In the genomic region with DNA sequence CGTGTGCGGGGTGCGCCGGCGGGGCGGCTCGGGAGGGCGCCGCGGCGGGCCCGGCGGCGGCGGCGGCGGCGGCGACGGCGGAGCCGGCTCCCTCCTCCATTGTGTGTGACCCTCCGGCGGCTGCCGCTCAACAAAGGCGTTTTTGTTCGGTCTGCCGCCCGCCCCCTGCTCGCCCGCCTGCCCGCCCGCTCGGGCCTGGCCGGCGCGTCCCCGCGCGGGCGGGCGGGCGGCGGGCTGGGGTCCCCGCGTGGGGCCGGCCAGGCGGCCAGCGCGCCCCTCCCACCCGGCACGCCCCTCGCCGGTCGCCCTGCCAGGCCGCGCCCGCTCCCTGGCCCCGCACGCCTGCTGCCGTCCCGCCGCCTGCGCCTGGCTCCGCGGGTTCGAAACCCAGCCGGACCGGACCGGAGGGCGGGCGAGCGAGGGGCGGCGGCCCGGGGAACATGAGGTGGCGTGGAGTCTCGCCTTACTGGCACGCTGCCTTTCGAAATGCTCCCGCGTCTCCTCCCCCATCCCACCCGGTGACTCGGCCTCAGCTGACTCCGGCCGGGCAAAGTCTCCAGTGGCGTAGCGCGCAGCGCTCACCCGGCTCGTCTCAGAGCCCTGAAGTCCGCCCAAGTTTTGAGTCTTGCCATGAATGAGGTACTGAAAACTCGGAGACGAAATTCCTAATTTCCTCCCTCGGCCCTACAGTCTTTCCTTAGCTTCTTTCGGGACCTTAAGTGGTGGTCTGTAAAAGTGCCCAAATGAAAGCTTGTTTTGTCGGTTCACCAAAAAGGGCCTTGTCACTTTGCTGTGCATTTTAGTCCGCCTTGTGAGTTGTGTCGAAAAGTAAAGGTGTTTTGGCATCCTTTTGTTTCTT, we compare ENCODE assay signal across 1 cellular context.
TF ChIP-seq lines count a peak whose summit lies in the region.

No MANE protein-coding gene starts in this region.

TF ChIP-seq in K562, 482 proteins besides CTCF, POLR2A, EP300 and RAD21 (continues in another document):
- TF ChIP-seq TCF3 (CRISPR knock-in tag; IDR thresholded peaks at IDR 0.05) (0 out of 2 replicates have a peak, but pooled peaks have one; percentile 16), ZNF584 (CRISPR knock-in tag; IDR thresholded peaks at IDR 0.05; ENCODE audit: low read depth) (0 out of 2 replicates have a peak, but pooled peaks have one; percentile 52), MTA3 (IDR thresholded peaks at IDR 0.05; ENCODE audit: borderline replicate concordance) (peak; percentile 46; the same call in 1 of the 2 replicates), FOSL1 (tag; conservative IDR thresholded peaks at IDR 0.05) (peak; percentile 69), KLF1 (tag; IDR thresholded peaks at IDR 0.05) (peak; percentile 88), ATF1 (CRISPR knock-in tag; IDR thresholded peaks at IDR 0.05) (no peak), ATF1 (tag; IDR thresholded peaks at IDR 0.05) (peak; percentile 54), FOXM1 (IDR thresholded peaks at IDR 0.05; ENCODE audit: low read depth) (no peak), FOXM1 (CRISPR knock-in tag; IDR thresholded peaks at IDR 0.05; ENCODE audit: low read depth) (no peak), RBFOX2 (IDR thresholded peaks at IDR 0.05; ENCODE audit: low read depth, low read length) (peak; percentile 76), HNRNPLL (IDR thresholded peaks at IDR 0.05; ENCODE audit: low read depth, low read length, poor library complexity, severe bottlenecking) (peak; percentile 53), NCOA6 (IDR thresholded peaks at IDR 0.05) (no peak), ZC3H4 (CRISPR knock-in tag; IDR thresholded peaks at IDR 0.05; ENCODE audit: borderline replicate concordance) (0 out of 2 replicates have a peak, but pooled peaks have one; percentile 10), L3MBTL2 (IDR thresholded peaks at IDR 0.05) (peak; percentile 27; the same call in 1 of the 2 replicates), NFIC (IDR thresholded peaks at IDR 0.05) (peak; percentile 71), SAFB (IDR thresholded peaks at IDR 0.05; ENCODE audit: borderline replicate concordance, low read depth, low read length) (peak; percentile 71; the same call in 1 of the 2 replicates), NEUROD1 (IDR thresholded peaks at IDR 0.05; ENCODE audit: borderline replicate concordance, low read depth, low read length, partially characterized antibody) (peak; percentile 56), TEAD2 (tag; IDR thresholded peaks at IDR 0.05) (no peak), KLF13 (tag; IDR thresholded peaks at IDR 0.05; ENCODE audit: borderline replicate concordance, low read depth) (peak; percentile 78; the same call in 1 of the 2 replicates), ATF7 (IDR thresholded peaks at IDR 0.05) (peak; percentile 46), LEF1 (IDR thresholded peaks at IDR 0.05) (0 out of 2 replicates have a peak, but pooled peaks have one; percentile 36), ZBTB17 (CRISPR knock-in tag; IDR thresholded peaks at IDR 0.05) (peak; percentile 12; the same call in 1 of the 2 replicates), POLR2AphosphoS5 (IDR thresholded peaks at IDR 0.05; ENCODE audit: control insufficient read depth, insufficient read depth, low read depth, low read length) (no peak; the same call in 1 of the 2 replicates), CHD1 (IDR thresholded peaks at IDR 0.05; ENCODE audit: low read length) (peak; percentile 84), RAD51 (IDR thresholded peaks at IDR 0.05; ENCODE audit: borderline replicate concordance, low read depth) (peak; percentile 53), ZNF445 (CRISPR knock-in tag; IDR thresholded peaks at IDR 0.05; ENCODE audit: low read depth) (no peak), YBX1 (IDR thresholded peaks at IDR 0.05) (no peak), CEBPB (tag; IDR thresholded peaks at IDR 0.05) (peak; percentile 36; the same call in 1 of the 2 replicates), ZNF707 (CRISPR knock-in tag; conservative IDR thresholded peaks at IDR 0.05) (no peak), HMGN3 (IDR thresholded peaks at IDR 0.05; ENCODE audit: borderline replicate concordance, extremely low read depth, insufficient read length, low read depth, low read length) (peak; percentile 89), SMAD4 (CRISPR knock-in tag; conservative IDR thresholded peaks at IDR 0.05) (peak; percentile 58), DACH1 (IDR thresholded peaks at IDR 0.05; ENCODE audit: partially characterized antibody) (peak; percentile 69), TAF1 (IDR thresholded peaks at IDR 0.05; ENCODE audit: control insufficient read depth, extremely low read depth, insufficient read depth, low read length, severe bottlenecking) (peak; percentile 66), FOXK1 (CRISPR knock-in tag; IDR thresholded peaks at IDR 0.05; ENCODE audit: borderline replicate concordance) (no peak)
- TF ChIP-seq, protein P1, sequence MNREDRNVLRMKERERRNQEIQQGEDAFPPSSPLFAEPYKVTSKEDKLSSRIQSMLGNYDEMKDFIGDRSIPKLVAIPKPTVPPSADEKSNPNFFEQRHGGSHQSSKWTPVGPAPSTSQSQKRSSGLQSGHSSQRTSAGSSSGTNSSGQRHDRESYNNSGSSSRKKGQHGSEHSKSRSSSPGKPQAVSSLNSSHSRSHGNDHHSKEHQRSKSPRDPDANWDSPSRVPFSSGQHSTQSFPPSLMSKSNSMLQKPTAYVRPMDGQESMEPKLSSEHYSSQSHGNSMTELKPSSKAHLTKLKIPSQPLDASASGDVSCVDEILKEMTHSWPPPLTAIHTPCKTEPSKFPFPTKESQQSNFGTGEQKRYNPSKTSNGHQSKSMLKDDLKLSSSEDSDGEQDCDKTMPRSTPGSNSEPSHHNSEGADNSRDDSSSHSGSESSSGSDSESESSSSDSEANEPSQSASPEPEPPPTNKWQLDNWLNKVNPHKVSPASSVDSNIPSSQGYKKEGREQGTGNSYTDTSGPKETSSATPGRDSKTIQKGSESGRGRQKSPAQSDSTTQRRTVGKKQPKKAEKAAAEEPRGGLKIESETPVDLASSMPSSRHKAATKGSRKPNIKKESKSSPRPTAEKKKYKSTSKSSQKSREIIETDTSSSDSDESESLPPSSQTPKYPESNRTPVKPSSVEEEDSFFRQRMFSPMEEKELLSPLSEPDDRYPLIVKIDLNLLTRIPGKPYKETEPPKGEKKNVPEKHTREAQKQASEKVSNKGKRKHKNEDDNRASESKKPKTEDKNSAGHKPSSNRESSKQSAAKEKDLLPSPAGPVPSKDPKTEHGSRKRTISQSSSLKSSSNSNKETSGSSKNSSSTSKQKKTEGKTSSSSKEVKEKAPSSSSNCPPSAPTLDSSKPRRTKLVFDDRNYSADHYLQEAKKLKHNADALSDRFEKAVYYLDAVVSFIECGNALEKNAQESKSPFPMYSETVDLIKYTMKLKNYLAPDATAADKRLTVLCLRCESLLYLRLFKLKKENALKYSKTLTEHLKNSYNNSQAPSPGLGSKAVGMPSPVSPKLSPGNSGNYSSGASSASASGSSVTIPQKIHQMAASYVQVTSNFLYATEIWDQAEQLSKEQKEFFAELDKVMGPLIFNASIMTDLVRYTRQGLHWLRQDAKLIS (CRISPR knock-in tag; IDR thresholded peaks at IDR 0.05) = peak; percentile 81; the same call in 1 of the 2 replicates
- TF ChIP-seq, protein P2, sequence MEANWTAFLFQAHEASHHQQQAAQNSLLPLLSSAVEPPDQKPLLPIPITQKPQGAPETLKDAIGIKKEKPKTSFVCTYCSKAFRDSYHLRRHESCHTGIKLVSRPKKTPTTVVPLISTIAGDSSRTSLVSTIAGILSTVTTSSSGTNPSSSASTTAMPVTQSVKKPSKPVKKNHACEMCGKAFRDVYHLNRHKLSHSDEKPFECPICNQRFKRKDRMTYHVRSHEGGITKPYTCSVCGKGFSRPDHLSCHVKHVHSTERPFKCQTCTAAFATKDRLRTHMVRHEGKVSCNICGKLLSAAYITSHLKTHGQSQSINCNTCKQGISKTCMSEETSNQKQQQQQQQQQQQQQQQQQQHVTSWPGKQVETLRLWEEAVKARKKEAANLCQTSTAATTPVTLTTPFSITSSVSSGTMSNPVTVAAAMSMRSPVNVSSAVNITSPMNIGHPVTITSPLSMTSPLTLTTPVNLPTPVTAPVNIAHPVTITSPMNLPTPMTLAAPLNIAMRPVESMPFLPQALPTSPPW (CRISPR knock-in tag; IDR thresholded peaks at IDR 0.05) = peak; percentile 70; the same call in 1 of the 2 replicates
- TF ChIP-seq, protein P3, sequence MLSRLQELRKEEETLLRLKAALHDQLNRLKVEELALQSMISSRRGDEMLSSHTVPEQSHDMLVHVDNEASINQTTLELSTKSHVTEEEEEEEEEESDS (CRISPR knock-in tag; IDR thresholded peaks at IDR 0.05) = no peak
- TF ChIP-seq, protein P4, sequence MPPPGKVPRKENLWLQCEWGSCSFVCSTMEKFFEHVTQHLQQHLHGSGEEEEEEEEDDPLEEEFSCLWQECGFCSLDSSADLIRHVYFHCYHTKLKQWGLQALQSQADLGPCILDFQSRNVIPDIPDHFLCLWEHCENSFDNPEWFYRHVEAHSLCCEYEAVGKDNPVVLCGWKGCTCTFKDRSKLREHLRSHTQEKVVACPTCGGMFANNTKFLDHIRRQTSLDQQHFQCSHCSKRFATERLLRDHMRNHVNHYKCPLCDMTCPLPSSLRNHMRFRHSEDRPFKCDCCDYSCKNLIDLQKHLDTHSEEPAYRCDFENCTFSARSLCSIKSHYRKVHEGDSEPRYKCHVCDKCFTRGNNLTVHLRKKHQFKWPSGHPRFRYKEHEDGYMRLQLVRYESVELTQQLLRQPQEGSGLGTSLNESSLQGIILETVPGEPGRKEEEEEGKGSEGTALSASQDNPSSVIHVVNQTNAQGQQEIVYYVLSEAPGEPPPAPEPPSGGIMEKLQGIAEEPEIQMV (tag; conservative IDR thresholded peaks at IDR 0.05; ENCODE audit: low read depth) = 0 out of 2 replicates have a peak, but pooled peaks have one; percentile 24
- TF ChIP-seq, protein P5, sequence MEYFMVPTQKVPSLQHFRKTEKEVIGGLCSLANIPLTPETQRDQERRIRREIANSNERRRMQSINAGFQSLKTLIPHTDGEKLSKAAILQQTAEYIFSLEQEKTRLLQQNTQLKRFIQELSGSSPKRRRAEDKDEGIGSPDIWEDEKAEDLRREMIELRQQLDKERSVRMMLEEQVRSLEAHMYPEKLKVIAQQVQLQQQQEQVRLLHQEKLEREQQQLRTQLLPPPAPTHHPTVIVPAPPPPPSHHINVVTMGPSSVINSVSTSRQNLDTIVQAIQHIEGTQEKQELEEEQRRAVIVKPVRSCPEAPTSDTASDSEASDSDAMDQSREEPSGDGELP (CRISPR knock-in tag; IDR thresholded peaks at IDR 0.05; ENCODE audit: borderline replicate concordance) = peak; percentile 98
- TF ChIP-seq, protein P6, sequence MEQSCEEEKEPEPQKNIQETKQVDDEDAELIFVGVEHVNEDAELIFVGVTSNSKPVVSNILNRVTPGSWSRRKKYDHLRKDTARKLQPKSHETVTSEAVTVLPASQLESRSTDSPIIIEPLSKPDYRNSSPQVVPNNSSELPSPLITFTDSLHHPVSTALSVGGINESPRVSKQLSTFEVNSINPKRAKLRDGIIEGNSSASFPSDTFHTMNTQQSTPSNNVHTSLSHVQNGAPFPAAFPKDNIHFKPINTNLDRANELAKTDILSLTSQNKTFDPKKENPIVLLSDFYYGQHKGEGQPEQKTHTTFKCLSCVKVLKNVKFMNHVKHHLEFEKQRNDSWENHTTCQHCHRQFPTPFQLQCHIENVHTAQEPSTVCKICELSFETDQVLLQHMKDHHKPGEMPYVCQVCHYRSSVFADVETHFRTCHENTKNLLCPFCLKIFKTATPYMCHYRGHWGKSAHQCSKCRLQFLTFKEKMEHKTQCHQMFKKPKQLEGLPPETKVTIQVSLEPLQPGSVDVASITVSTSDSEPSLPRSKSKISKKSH (CRISPR knock-in tag; IDR thresholded peaks at IDR 0.05) = no peak
- TF ChIP-seq, protein P7, sequence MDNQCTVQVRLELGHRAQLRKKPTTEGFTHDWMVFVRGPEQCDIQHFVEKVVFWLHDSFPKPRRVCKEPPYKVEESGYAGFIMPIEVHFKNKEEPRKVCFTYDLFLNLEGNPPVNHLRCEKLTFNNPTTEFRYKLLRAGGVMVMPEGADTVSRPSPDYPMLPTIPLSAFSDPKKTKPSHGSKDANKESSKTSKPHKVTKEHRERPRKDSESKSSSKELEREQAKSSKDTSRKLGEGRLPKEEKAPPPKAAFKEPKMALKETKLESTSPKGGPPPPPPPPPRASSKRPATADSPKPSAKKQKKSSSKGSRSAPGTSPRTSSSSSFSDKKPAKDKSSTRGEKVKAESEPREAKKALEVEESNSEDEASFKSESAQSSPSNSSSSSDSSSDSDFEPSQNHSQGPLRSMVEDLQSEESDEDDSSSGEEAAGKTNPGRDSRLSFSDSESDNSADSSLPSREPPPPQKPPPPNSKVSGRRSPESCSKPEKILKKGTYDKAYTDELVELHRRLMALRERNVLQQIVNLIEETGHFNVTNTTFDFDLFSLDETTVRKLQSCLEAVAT (IDR thresholded peaks at IDR 0.05) = peak; percentile 91
- TF ChIP-seq, protein P8, sequence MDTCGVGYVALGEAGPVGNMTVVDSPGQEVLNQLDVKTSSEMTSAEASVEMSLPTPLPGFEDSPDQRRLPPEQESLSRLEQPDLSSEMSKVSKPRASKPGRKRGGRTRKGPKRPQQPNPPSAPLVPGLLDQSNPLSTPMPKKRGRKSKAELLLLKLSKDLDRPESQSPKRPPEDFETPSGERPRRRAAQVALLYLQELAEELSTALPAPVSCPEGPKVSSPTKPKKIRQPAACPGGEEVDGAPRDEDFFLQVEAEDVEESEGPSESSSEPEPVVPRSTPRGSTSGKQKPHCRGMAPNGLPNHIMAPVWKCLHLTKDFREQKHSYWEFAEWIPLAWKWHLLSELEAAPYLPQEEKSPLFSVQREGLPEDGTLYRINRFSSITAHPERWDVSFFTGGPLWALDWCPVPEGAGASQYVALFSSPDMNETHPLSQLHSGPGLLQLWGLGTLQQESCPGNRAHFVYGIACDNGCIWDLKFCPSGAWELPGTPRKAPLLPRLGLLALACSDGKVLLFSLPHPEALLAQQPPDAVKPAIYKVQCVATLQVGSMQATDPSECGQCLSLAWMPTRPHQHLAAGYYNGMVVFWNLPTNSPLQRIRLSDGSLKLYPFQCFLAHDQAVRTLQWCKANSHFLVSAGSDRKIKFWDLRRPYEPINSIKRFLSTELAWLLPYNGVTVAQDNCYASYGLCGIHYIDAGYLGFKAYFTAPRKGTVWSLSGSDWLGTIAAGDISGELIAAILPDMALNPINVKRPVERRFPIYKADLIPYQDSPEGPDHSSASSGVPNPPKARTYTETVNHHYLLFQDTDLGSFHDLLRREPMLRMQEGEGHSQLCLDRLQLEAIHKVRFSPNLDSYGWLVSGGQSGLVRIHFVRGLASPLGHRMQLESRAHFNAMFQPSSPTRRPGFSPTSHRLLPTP (IDR thresholded peaks at IDR 0.05; ENCODE audit: borderline replicate concordance, extremely low read depth, insufficient read length) = peak; percentile 89
- TF ChIP-seq, protein P9, sequence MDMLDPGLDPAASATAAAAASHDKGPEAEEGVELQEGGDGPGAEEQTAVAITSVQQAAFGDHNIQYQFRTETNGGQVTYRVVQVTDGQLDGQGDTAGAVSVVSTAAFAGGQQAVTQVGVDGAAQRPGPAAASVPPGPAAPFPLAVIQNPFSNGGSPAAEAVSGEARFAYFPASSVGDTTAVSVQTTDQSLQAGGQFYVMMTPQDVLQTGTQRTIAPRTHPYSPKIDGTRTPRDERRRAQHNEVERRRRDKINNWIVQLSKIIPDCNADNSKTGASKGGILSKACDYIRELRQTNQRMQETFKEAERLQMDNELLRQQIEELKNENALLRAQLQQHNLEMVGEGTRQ (CRISPR knock-in tag; IDR thresholded peaks at IDR 0.05) = peak; percentile 29
- TF ChIP-seq, protein P10, sequence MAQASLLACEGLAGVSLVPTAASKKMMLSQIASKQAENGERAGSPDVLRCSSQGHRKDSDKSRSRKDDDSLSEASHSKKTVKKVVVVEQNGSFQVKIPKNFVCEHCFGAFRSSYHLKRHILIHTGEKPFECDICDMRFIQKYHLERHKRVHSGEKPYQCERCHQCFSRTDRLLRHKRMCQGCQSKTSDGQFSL (CRISPR knock-in tag; IDR thresholded peaks at IDR 0.05) = 0 out of 2 replicates have a peak, but pooled peaks have one; percentile 57
- TF ChIP-seq, protein P10 (tag; IDR thresholded peaks at IDR 0.05) = no peak
